Comparison of ENCODE assay signal across 1 cellular context in the genomic region with DNA sequence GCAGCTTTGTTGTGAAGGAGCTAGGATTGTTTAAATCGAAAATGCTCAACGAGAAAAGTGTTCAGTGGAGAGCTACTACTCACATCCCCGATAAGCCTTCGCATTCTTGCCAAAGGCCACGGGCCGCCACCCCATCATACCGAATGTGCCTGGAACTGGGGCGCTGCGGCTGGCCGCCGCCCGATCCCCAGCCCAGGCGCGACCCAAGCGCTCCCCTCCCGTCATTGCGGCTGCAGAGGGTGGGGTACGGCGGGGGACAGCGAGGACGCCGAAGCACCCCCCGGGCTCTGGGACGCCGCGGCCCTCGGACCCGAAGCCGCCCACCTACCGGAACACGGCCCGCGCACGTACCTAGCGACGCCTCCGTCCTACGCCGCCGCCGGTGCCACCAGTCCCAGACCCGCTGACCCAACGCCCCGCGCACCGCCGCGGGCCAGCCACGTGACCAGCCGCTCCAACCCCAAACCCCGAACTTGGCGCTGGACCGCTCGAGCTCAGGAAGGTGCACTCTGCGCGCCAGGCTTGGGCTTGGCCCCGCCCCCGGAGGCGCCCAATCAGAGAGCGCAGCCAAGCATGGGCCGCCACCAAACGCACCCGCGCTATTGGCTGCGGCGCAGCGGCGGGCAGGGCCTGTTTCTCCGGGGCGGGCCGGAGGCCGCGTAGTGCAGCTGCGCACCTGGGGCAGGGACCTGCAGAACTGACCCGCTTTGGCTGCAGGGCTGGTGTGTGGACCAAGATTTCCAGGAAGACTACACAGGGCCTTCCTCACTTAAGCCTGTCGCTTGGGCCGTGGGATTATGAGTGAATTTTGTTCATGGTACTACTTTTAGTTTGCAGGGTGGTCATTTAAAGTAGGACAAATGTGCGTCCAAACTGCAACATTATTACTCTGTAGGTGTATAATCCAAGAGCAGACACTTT.
TF ChIP-seq lines count a peak whose summit lies in the region.

Gene SHMT1, minus strand, starts transcription at position 530 of the 921 bp plus-strand sequence. CDS start 7,569 bp downstream, outside the sequence.

TF ChIP-seq in H1, 55 proteins besides CTCF, POLR2A, EP300 and RAD21:
- TF ChIP-seq MAFK (IDR thresholded peaks at IDR 0.05; ENCODE audit: low read depth, low read length) (no peak), GTF2F1 (IDR thresholded peaks at IDR 0.05; ENCODE audit: borderline replicate concordance, low read depth, low read length) (no peak), ATF3 (IDR thresholded peaks at IDR 0.05; ENCODE audit: insufficient read depth, low read depth, low read length) (peak; percentile 68), RNF2 (IDR thresholded peaks at IDR 0.05; ENCODE audit: borderline replicate concordance, low read depth, low read length, missing control alignments, poor library complexity, severe bottlenecking) (no peak), TAF7 (optimal IDR thresholded peaks at IDR 0.05; ENCODE audit: borderline replicate concordance, low read depth, low read length) (peak; percentile 85), NRF1 (IDR thresholded peaks at IDR 0.05; ENCODE audit: low read depth, low read length) (peak; percentile 52), TCF12 (IDR thresholded peaks at IDR 0.05; ENCODE audit: low read depth, low read length) (no peak), POLR2AphosphoS5 (IDR thresholded peaks at IDR 0.05; ENCODE audit: low read depth, low read length) (peak; percentile 77), RXRA (IDR thresholded peaks at IDR 0.05; ENCODE audit: insufficient read depth, low read depth, low read length) (no peak), KDM1A (IDR thresholded peaks at IDR 0.05; ENCODE audit: borderline replicate concordance, low read length) (0 out of 2 replicates have a peak, but pooled peaks have one; percentile 11), SRF (IDR thresholded peaks at IDR 0.05; ENCODE audit: low read depth, low read length) (no peak), SP1 (IDR thresholded peaks at IDR 0.05; ENCODE audit: low read depth, low read length) (peak; percentile 68), HDAC6 (IDR thresholded peaks at IDR 0.05; ENCODE audit: low read depth, low read length) (no peak), KDM4A (IDR thresholded peaks at IDR 0.05; ENCODE audit: low read depth, low read length, severe bottlenecking) (peak; percentile 90), E2F6 (IDR thresholded peaks at IDR 0.05) (peak; percentile 82), ASH2L (IDR thresholded peaks at IDR 0.05; ENCODE audit: low read length) (peak; percentile 88), TAF1 (IDR thresholded peaks at IDR 0.05; ENCODE audit: low read depth, low read length) (peak; percentile 91), TBP (IDR thresholded peaks at IDR 0.05; ENCODE audit: low read depth, low read length) (peak; percentile 57), PHF8 (conservative IDR thresholded peaks at IDR 0.05; ENCODE audit: low read depth, low read length) (peak; percentile 69; the same call in 1 of the 2 replicates), CHD2 (IDR thresholded peaks at IDR 0.05; ENCODE audit: low read length) (no peak), ZNF274 (IDR thresholded peaks at IDR 0.05; ENCODE audit: borderline replicate concordance, extremely low read depth, low read length) (no peak), CHD7 (IDR thresholded peaks at IDR 0.05; ENCODE audit: insufficient replicate concordance, low read length) (no peak), YY1 (IDR thresholded peaks at IDR 0.05; ENCODE audit: low read depth, low read length) (no peak)
- TF ChIP-seq, protein P1, sequence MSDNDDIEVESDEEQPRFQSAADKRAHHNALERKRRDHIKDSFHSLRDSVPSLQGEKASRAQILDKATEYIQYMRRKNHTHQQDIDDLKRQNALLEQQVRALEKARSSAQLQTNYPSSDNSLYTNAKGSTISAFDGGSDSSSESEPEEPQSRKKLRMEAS (IDR thresholded peaks at IDR 0.05), result peak; percentile 93
- TF ChIP-seq, protein P2, sequence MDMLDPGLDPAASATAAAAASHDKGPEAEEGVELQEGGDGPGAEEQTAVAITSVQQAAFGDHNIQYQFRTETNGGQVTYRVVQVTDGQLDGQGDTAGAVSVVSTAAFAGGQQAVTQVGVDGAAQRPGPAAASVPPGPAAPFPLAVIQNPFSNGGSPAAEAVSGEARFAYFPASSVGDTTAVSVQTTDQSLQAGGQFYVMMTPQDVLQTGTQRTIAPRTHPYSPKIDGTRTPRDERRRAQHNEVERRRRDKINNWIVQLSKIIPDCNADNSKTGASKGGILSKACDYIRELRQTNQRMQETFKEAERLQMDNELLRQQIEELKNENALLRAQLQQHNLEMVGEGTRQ (IDR thresholded peaks at IDR 0.05; ENCODE audit: low read length), result peak; percentile 89
